ENCODE assay signal across 20 cellular contexts in the genomic region with DNA sequence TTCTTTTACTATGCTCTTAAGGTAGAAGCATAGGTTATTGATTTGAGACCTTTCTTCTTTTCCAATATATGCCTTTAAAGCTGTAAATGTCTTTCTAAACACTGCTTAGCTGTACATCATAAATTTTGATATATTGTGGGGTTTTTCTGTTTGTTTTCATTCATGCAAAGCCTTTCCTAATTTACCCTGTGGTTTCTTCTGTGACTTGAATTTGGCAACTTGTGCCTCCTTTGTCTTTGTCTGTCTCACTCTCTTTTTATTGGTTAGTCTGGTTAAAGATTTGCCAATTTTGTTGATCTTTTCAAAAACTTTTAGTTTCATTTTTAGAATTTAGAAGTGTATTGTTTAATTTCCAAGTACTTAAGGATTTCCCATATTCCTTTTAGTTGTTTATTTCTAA.
"Had no signal": no experiment of that assay in that cellular context is flagged by ENCODE, and none has a peak within 500 bp of the region (broad histone marks: within the 10 kb centered on the region; RNA-seq: fewer than 3 reads in every experiment).

No MANE protein-coding gene starts in this region.

- H3K27me3 ChIP-seq: dorsolateral prefrontal cortex, heart right ventricle, ovary, stomach, transverse colon had no signal

- H3K4me1 Mint-ChIP-seq: naive thymus-derived CD8-positive, alpha-beta T cell; neural crest cell had no signal

- H3K9me3 ChIP-seq: ovary, stomach, thoracic aorta, transverse colon had no signal

- H3K4me3 Mint-ChIP-seq: naive thymus-derived CD8-positive, alpha-beta T cell; neural crest cell had no signal

- H3K36me3 ChIP-seq: heart right ventricle, ovary, stomach, thoracic aorta, transverse colon had no signal

- H3K27ac ChIP-seq: dorsolateral prefrontal cortex, heart right ventricle, ovary, stomach, thoracic aorta, transverse colon had no signal

- H3K4me3 ChIP-seq: dorsolateral prefrontal cortex, heart right ventricle, ovary, stomach, thoracic aorta, transverse colon had no signal

- H3K4me1 ChIP-seq: heart right ventricle, transverse colon had no signal

- H3K36me3 Mint-ChIP-seq: naive thymus-derived CD8-positive, alpha-beta T cell had no signal

- H3K27ac Mint-ChIP-seq: naive thymus-derived CD8-positive, alpha-beta T cell had no signal

- DNase-seq: cortex of kidney; dorsolateral prefrontal cortex; effector CD8-positive, alpha-beta T cell; heart right ventricle; hypothalamus; islet precursor cell; mesendoderm; naive thymus-derived CD8-positive, alpha-beta T cell; nucleus accumbens; ovary; right cardiac atrium; small intestine; stimulated activated CD4-positive, alpha-beta T cell treated with anti-CD3 and anti-CD28 coated beads, Interleukin-12 subunit alpha, Interleukin-12 subunit beta, amount 100 ng/mL, for 4 hours; stimulated activated naive CD4-positive, alpha-beta T cell; stomach; substantia nigra; transverse colon had no signal

- ATAC-seq: esophagus mucosa; heart right ventricle; naive thymus-derived CD8-positive, alpha-beta T cell; right cardiac atrium had no signal
